Comparison of ENCODE assay signal across 27 cellular contexts in the genomic region with DNA sequence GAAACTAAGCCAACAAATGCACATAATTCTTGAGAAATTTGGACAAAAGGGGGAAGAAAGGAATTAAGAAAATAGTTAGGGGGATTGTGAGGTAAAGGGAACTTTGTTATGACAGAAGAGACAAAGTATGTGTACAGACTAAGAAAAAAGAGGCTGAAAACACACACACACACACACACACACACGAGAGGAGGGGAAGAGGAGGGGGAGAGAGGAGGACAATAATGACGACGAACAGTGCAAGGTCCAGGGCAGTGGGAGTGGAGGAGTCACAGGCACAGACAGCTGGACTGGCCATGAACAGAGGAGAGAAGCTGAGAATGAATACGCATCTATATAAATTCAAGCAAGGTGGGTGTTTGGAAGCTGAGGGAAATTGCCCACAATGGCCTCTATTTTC. TPM values are rescaled to one million over a fixed set of nuclear protein-coding genes. Genes with fewer than 3 reads are reported as not detected.
DNase-seq lines count a peak whose midpoint lies in the region; ATAC-seq, FAIRE-seq and TF ChIP-seq lines count a peak whose summit lies in the region.
"Had no signal": no experiment of that assay in that cellular context is flagged by ENCODE, and none has a peak within 500 bp of the region (broad histone marks: within the 10 kb centered on the region; RNA-seq: fewer than 3 reads in every experiment).

No MANE protein-coding gene starts in this region.

- H3K36me3 Mint-ChIP-seq in H9 (ENCODE audit: insufficient read depth in 1 of 3, low read depth in 3 of 3) = peaks cover 7 to 77% (median 54%) of the 10 kb centered on the region in 3 experiments; a peak in 5 of 7 replicates

- H3K27ac ChIP-seq in H9 (ENCODE audit: insufficient read length, low read depth, low read length) = no peak overlapping the region
- H3K27ac ChIP-seq in endothelial cell of umbilical vein (ENCODE audit: insufficient read depth, low read depth, low read length) = no peak overlapping the region
- peak overlapping the region; percentile 62 for H3K27ac ChIP-seq in HepG2 (ENCODE audit: extremely low read length, insufficient read depth, low read length)
- H3K27ac ChIP-seq in transverse colon = no peak overlapping the region
- H3K27ac ChIP-seq: SJCRH30 had no signal

- no peak overlapping the region for H3K4me2 ChIP-seq in H9 (ENCODE audit: insufficient read depth, insufficient read length, low read length)
- H3K4me2 ChIP-seq in endothelial cell of umbilical vein (ENCODE audit: insufficient read depth, low read length) = no peak overlapping the region
- H3K4me2 ChIP-seq in HepG2 (ENCODE audit: low read depth, low read length) = peak overlapping the region; percentile 72

- DNase-seq in H9 (no peak), endothelial cell of umbilical vein (ENCODE audit: low read depth, low spot score) (no peak), HepG2 (ENCODE audit: low spot score) (peak; percentile 94), transverse colon (peak; percentile 40), NCI-H345 (lab: John Stamatoyannopoulos, UW) (no peak)
- no peak for DNase-seq in activated naive CD4-positive, alpha-beta T cell (lab: John Stamatoyannopoulos, UW)
- DNase-seq: 8988T; ACHN; BE2C; Calu3; CD8-positive, alpha-beta memory T cell; KG1; MG63; NCI-H1105 treated with DMSO at 0.1 percent for 48 hours; NCI-H146; NCI-H1930; NCI-H2107; NCI-H446; NCI-H524 treated with DMSO at 0.1 percent for 48 hours; NCI-H774; PC-3; SJCRH30 had no signal

- in situ Hi-C loops in HepG2 (cut with HindIII; ENCODE audit: extremely low pct_ligation_motif_present, low pct_unique_long_range_greater_than_20kb) = no loop called here
- in situ Hi-C loops in transverse colon (cut with MboI; ENCODE audit: low pct_ligation_motif_present in 1 of 4, low pct_unique_long_range_greater_than_20kb in 1 of 4, low sequenced_read_pairs in 3 of 4) = no loop called here

- no peak overlapping the region for H2BK12ac ChIP-seq in H9 (ENCODE audit: insufficient read length, low read depth, low read length)

- H4K5ac ChIP-seq in H9 (ENCODE audit: insufficient read length, low read depth, low read length) = no peak overlapping the region

- no peak overlapping the region for H4K8ac ChIP-seq in H9 (replicated peaks; ENCODE audit: insufficient read length, low read depth, low read length)

- TF ChIP-seq POLR2A in endothelial cell of umbilical vein (IDR thresholded peaks at IDR 0.05; ENCODE audit: low read depth, low read length) (no peak), HepG2 (IDR thresholded peaks at IDR 0.05; ENCODE audit: insufficient read depth in 1 of 2, low read depth in 2 of 2, low read length in 2 of 2) (0 out of 4 replicates have a peak, but pooled peaks of 1 of the 2 experiments have one; percentile 37), transverse colon (IDR thresholded peaks at IDR 0.05) (no peak)

- H3K23ac ChIP-seq in H9 (ENCODE audit: insufficient read length, low read depth, low read length) = no peak overlapping the region

- ATAC-seq in HepG2 (peak; percentile 96), SK-N-SH treated with all-trans-retinoic acid at 6 μM for 48 hours (no peak)
- ATAC-seq: PC-3, Right ventricle myocardium inferior had no signal

- H2BK20ac ChIP-seq in H9 (ENCODE audit: low read depth, low read length, poor library complexity, severe bottlenecking) = no peak overlapping the region

- no peaks in the 10 kb centered on the region for H3K4me1 Mint-ChIP-seq in H9
- H3K4me1 Mint-ChIP-seq: CD14-positive monocyte; CD8-positive, alpha-beta memory T cell had no signal

- no peak overlapping the region for H3K9ac ChIP-seq in H9 (ENCODE audit: extremely low read depth, insufficient read length, low read length)
- H3K9ac ChIP-seq in endothelial cell of umbilical vein (replicated peaks; ENCODE audit: extremely low read depth, insufficient read depth, low read length) = no peak overlapping the region
- peak overlapping the region; percentile 46 for H3K9ac ChIP-seq in HepG2 (ENCODE audit: insufficient read depth, low read depth, low read length)

- no CpG with 5 or more reads among the region's 4 CpGs for WGBS in H9 (ENCODE audit: extremely low coverage, insufficient read length, low lambda C conversion rate)
- 7% methylated on average over 4 of the region's 4 CpGs for WGBS in HepG2 (ENCODE audit: low lambda C conversion rate)
- WGBS in transverse colon (ENCODE audit: low coverage in 1 of 2), 2 donors = 38 to 51% methylated on average over 4 of the region's 4 CpGs

- H3K36me3 ChIP-seq in endothelial cell of umbilical vein (ENCODE audit: control insufficient read depth in 2 of 2, extremely low read depth in 1 of 2, insufficient read depth in 2 of 2, low read length in 2 of 2) (peaks cover 8 to 9% of the 10 kb centered on the region in 2 experiments), HepG2 (replicated peaks in 1 of 2; ENCODE audit: control insufficient read depth in 1 of 2, insufficient read depth in 2 of 2, low read length in 2 of 2) (peaks cover 6 to 24% of the 10 kb centered on the region in 2 experiments), transverse colon (peaks cover 0 to 23% (median 5%) of the 10 kb centered on the region in 4 donors)

- H3K56ac ChIP-seq in H9 (ENCODE audit: insufficient read length, low read depth, low read length) = no peak overlapping the region

- no peaks in the 10 kb centered on the region for H3K27me3 ChIP-seq in H9 (ENCODE audit: insufficient read depth, low read length)
- no peaks in the 10 kb centered on the region for H3K27me3 ChIP-seq in endothelial cell of umbilical vein (ENCODE audit: control insufficient read depth in 2 of 2, insufficient read depth in 2 of 2, low read length in 2 of 2)
- no peaks in the 10 kb centered on the region for H3K27me3 ChIP-seq in HepG2 (ENCODE audit: control insufficient read depth in 1 of 2, insufficient read depth in 2 of 2, low read length in 2 of 2)
- no peaks in the 10 kb centered on the region for H3K27me3 ChIP-seq in transverse colon
- H3K27me3 ChIP-seq: BE2C, MG63, SJCRH30 had no signal

- H3K27ac Mint-ChIP-seq in H9 = peak overlapping the region in 2 of 3 experiments; percentile 3 to 49; a peak in 2 of 7 replicates
- H3K27ac Mint-ChIP-seq: CD14-positive monocyte had no signal

- no peak overlapping the region for H2AFZ ChIP-seq in H9 (ENCODE audit: low read length)
- H2AFZ ChIP-seq in endothelial cell of umbilical vein (ENCODE audit: low read depth, low read length) = no peak overlapping the region
- H2AFZ ChIP-seq in HepG2 (ENCODE audit: low read length) = peak overlapping the region; percentile 55

- BruUV-seq in endothelial cell of umbilical vein (replicated peaks; lab: Mats Ljungman, UMichigan) (no TSS peak), HepG2 (replicated peaks; lab: Mats Ljungman, UMichigan) (no TSS peak)

- H3K9me3 Mint-ChIP-seq in H9 = no peaks in the 10 kb centered on the region
- H3K9me3 Mint-ChIP-seq: CD14-positive monocyte; CD8-positive, alpha-beta memory T cell had no signal

- H2BK120ac ChIP-seq in H9 (ENCODE audit: low read depth, low read length, poor library complexity, severe bottlenecking) = no peak overlapping the region

- H3K79me2 ChIP-seq in H9 (ENCODE audit: insufficient read depth, low read length) (no peaks in the 10 kb centered on the region), endothelial cell of umbilical vein (ENCODE audit: control insufficient read depth, insufficient read depth, low read length) (no peaks in the 10 kb centered on the region), HepG2 (ENCODE audit: insufficient read depth, low read length) (no peaks in the 10 kb centered on the region)

- POLR2A ChIA-PET in endothelial cell of umbilical vein (lab: Charles Lee) = no interaction called here
- POLR2A ChIA-PET in HepG2 (lab: Yijun Ruan, JAX) = interaction anchor here (0.6 to 1.9 kb wide), 8 partner anchors 10 to 1289 kb away, joined by 3 to 8 read pairs (median 3); a partner anchor contains a TSS

- CTCF ChIA-PET in endothelial cell of umbilical vein (lab: Charles Lee) (interaction anchor here (0.9 to 2.3 kb wide), 2 partner anchors 212 to 291 kb away, joined by 3 to 8 read pairs; no protein-coding TSS in a partner anchor), HepG2 (lab: Yijun Ruan, JAX; ENCODE audit: low intra/inter-chr PET ratio, low total read pairs) (interaction anchor here (1.3 kb wide), 1 partner anchor 76 kb away, joined by 3 read pairs; no protein-coding TSS in a partner anchor)

- TF ChIP-seq CTCF in H9 (conservative IDR thresholded peaks at IDR 0.05) (no peak), endothelial cell of umbilical vein (IDR thresholded peaks at IDR 0.05; ENCODE audit: extremely low read depth in 1 of 2, insufficient read depth in 1 of 2, low read depth in 1 of 2, low read length in 2 of 2) (no peak), HepG2 (CRISPR knock-in tag; IDR thresholded peaks at IDR 0.05) (no peak), transverse colon (IDR thresholded peaks at IDR 0.05) (no peak)

- H4K20me1 ChIP-seq in H9 (ENCODE audit: control insufficient read depth, insufficient read depth, insufficient read length) = no peaks in the 10 kb centered on the region
- no peaks in the 10 kb centered on the region for H4K20me1 ChIP-seq in endothelial cell of umbilical vein (replicated peaks; ENCODE audit: control insufficient read depth, extremely low read depth, insufficient read depth, low read length)
- no peaks in the 10 kb centered on the region for H4K20me1 ChIP-seq in HepG2 (ENCODE audit: insufficient read depth, low read length)

- TF ChIP-seq RAD21 in HepG2 (CRISPR knock-in tag; IDR thresholded peaks at IDR 0.05) = no peak

- no peak overlapping the region for H2BK5ac ChIP-seq in H9 (ENCODE audit: insufficient read length, low read length)

- H3K23me2 ChIP-seq in H9 (ENCODE audit: insufficient read length, low read depth, low read length, poor library complexity, severe bottlenecking) = no peaks in the 10 kb centered on the region

- FAIRE-seq in endothelial cell of umbilical vein (lab: Jason Lieb, UNC) = peak; percentile 56
- FAIRE-seq in HepG2 (lab: Jason Lieb, UNC) = peak; percentile 91
- FAIRE-seq: H54 had no signal

- H3K9me1 ChIP-seq in endothelial cell of umbilical vein (replicated peaks; ENCODE audit: control insufficient read depth, extremely low read depth, insufficient read depth, low read length) = no peaks in the 10 kb centered on the region

- no peaks in the 10 kb centered on the region for H3K79me1 ChIP-seq in H9 (ENCODE audit: insufficient read depth, low read depth, low read length, poor library complexity, severe bottlenecking)

- H3T11ph ChIP-seq in H9 (ENCODE audit: low read length) = no peak overlapping the region

- H2BK15ac ChIP-seq in H9 (ENCODE audit: low read depth, low read length) = no peak overlapping the region

- H3K4me3 ChIP-seq in endothelial cell of umbilical vein (replicated peaks in 1 of 3; ENCODE audit: insufficient read depth in 1 of 3, low read depth in 1 of 3, low read length in 3 of 3) (no peak overlapping the region), HepG2 (replicated peaks in 1 of 3; ENCODE audit: insufficient read depth in 1 of 3, low read depth in 2 of 3, low read length in 3 of 3) (peak overlapping the region in 1 of 3 experiments; percentile 25; a peak in 1 of 6 replicates), transverse colon (no peak overlapping the region)
- H3K4me3 ChIP-seq: MG63, SJCRH30 had no signal

- TF ChIP-seq EP300 in HepG2 (IDR thresholded peaks at IDR 0.05; ENCODE audit: low read depth in 2 of 2, low read length in 2 of 2) (peak; percentile 56 to 62; a peak in 3 of 4 replicates), HepG2 (CRISPR knock-in tag; IDR thresholded peaks at IDR 0.05; ENCODE audit: borderline replicate concordance) (no peak), transverse colon (IDR thresholded peaks at IDR 0.05; ENCODE audit: low read depth) (no peak)

- intact Hi-C loops in endothelial cell of umbilical vein (cut with micrococcal nuclease) = no loop called here
- intact Hi-C loops in HepG2 (cut with micrococcal nuclease; ENCODE audit: unreplicated experiment) = loop anchor here (5.0 kb wide), 1 partner anchor 52 kb away; a partner anchor contains a TSS
- intact Hi-C loops in transverse colon (cut with DNase I; ENCODE audit: low total_unique reads) = no loop called here

- H4K91ac ChIP-seq in H9 (ENCODE audit: insufficient read length, low read depth, low read length) = no peak overlapping the region

- no peak overlapping the region for H3K18ac ChIP-seq in H9 (ENCODE audit: insufficient read length, low read depth, low read length)

- no peak overlapping the region for H3K4me3 Mint-ChIP-seq in H9
- H3K4me3 Mint-ChIP-seq: CD14-positive monocyte; CD8-positive, alpha-beta memory T cell had no signal

- no peak overlapping the region for H2AK5ac ChIP-seq in H9 (ENCODE audit: insufficient read length, low read length)

- H3K4me1 ChIP-seq in H9 (ENCODE audit: insufficient read depth, low read length) = no peaks in the 10 kb centered on the region
- no peaks in the 10 kb centered on the region for H3K4me1 ChIP-seq in endothelial cell of umbilical vein (ENCODE audit: control insufficient read depth, extremely low read depth, insufficient read depth, low read length)
- H3K4me1 ChIP-seq in HepG2 (ENCODE audit: insufficient read depth, low read length) = peaks cover 60% of the 10 kb centered on the region
- peaks cover 0 to 37% (median 17%) of the 10 kb centered on the region in 4 donors for H3K4me1 ChIP-seq in transverse colon
- H3K4me1 ChIP-seq: BE2C, SJCRH30 had no signal

- dilution Hi-C loops in endothelial cell of umbilical vein (cut with MboI; ENCODE audit: extremely low pct_ligation_motif_present, low sequenced_read_pairs) = no loop called here

- no peak overlapping the region for H3K14ac ChIP-seq in H9 (ENCODE audit: insufficient read depth, low read length)

- no peaks in the 10 kb centered on the region for H3K9me3 ChIP-seq in H9 (ENCODE audit: control insufficient read depth, low read depth, low read length)
- H3K9me3 ChIP-seq in endothelial cell of umbilical vein (replicated peaks; ENCODE audit: control insufficient read depth, insufficient read depth, low read length) = no peaks in the 10 kb centered on the region
- H3K9me3 ChIP-seq in HepG2 (ENCODE audit: low read length) = no peaks in the 10 kb centered on the region
- H3K9me3 ChIP-seq in transverse colon = no peaks in the 10 kb centered on the region
- H3K9me3 ChIP-seq: BE2C, MG63, SJCRH30 had no signal

- no peak overlapping the region for H3K4ac ChIP-seq in H9 (ENCODE audit: low read depth, low read length)

- no peaks in the 10 kb centered on the region for H3K27me3 Mint-ChIP-seq in H9 (ENCODE audit: low read depth)
- H3K27me3 Mint-ChIP-seq: CD8-positive, alpha-beta memory T cell had no signal

RNA-seq across cellular contexts. Expression of a gene that starts 44.6 kb away (rescaled TPM):
- total RNA-seq in H9 (2021) (25.2 and 27.0 TPM in 2 replicates), endothelial cell of umbilical vein (not detected in 2 replicates), HepG2 (2016; rRNA removed; fragmentation: Illumina TruSeq; extraction: Trizol) (3.6 and 5.6 TPM in 2 replicates), transverse colon (100 to 1,000 TPM; 113 to 381 (median 164) TPM)
- polyA plus RNA-seq in endothelial cell of umbilical vein (not detected in 2 replicates), HepG2 (2011; rRNA removed) (4.8 and 5.0 TPM in 2 replicates)
- polyA plus RNA-seq in endothelial cell of umbilical vein (2011; cell fraction: cytosol; rRNA removed) = 0.11 TPM in 1 of 2 replicates, not detected in the other
- 0.10 TPM in 1 of 2 replicates, not detected in the other for polyA plus RNA-seq in endothelial cell of umbilical vein (2011; cell fraction: nucleus; rRNA removed)
- 0.10 and 0.17 TPM in 2 replicates for polyA plus RNA-seq in endothelial cell of umbilical vein (2012)
- not detected in 2 replicates for polyA minus RNA-seq in endothelial cell of umbilical vein
- not detected for polyA minus RNA-seq in endothelial cell of umbilical vein (2011; cell fraction: cytosol; rRNA and poly(A)+ RNA removed)
- polyA minus RNA-seq in endothelial cell of umbilical vein (2011; cell fraction: nucleus; rRNA and poly(A)+ RNA removed) = 0.14 TPM in 1 of 2 replicates, not detected in the other
- total RNA-seq in HepG2 (2016; cell fraction: cytosol; rRNA removed; fragmentation: Illumina TruSeq; extraction: Trizol; ENCODE audit: low read depth) = 0.88 and 0.91 TPM in 2 replicates
- 3.1 and 5.2 TPM in 2 replicates for total RNA-seq in HepG2 (2016; cell fraction: insoluble cytoplasmic fraction; rRNA removed; fragmentation: Illumina TruSeq; extraction: Trizol)
- 1.8 and 2.1 TPM in 2 replicates for total RNA-seq in HepG2 (2016; cell fraction: membrane; rRNA removed; fragmentation: Illumina TruSeq; extraction: Trizol)
- 5.3 and 5.6 TPM in 2 replicates for total RNA-seq in HepG2 (2016; cell fraction: nucleus; rRNA removed; fragmentation: Illumina TruSeq; extraction: Trizol)
- polyA plus RNA-seq in HepG2 (2011; cell fraction: cytosol; rRNA removed) = 4.8 and 5.7 TPM in 2 replicates
- 4.2 TPM in 2 replicates for polyA plus RNA-seq in HepG2 (2011; cell fraction: nucleus; rRNA removed)
- 5.5 and 6.5 TPM in 2 replicates for polyA plus RNA-seq in HepG2 (2012)
- 0.61 and 0.77 TPM in 2 replicates for polyA plus RNA-seq in HepG2 (2016; cell fraction: cytosol; fragmentation: Illumina TruSeq; extraction: Trizol; ENCODE audit: low read depth)
- polyA plus RNA-seq in HepG2 (2016; cell fraction: insoluble cytoplasmic fraction; fragmentation: Illumina TruSeq; extraction: Trizol; ENCODE audit: low read depth) = 4.0 and 4.4 TPM in 2 replicates
- polyA plus RNA-seq in HepG2 (2016; cell fraction: membrane; fragmentation: Illumina TruSeq; extraction: Trizol; ENCODE audit: low read depth) = 1.1 and 1.4 TPM in 2 replicates
- 9.4 and 10.1 TPM in 2 replicates for polyA plus RNA-seq in HepG2 (2016; cell fraction: nucleus; fragmentation: Illumina TruSeq; extraction: Trizol; ENCODE audit: insufficient read depth, low read depth)
- 10.3 TPM in 1 of 2 replicates, not detected in the other for polyA minus RNA-seq in HepG2 (2011; rRNA and poly(A)+ RNA removed; ENCODE audit: low replicate concordance)
- 2.8 and 3.6 TPM in 2 replicates for polyA minus RNA-seq in HepG2 (2011; cell fraction: cytosol; rRNA and poly(A)+ RNA removed)
- polyA minus RNA-seq in HepG2 (2011; cell fraction: nucleus; rRNA and poly(A)+ RNA removed) = 6.2 and 7.7 TPM in 2 replicates
- total RNA-seq: CD8-positive, alpha-beta memory T cell; Right ventricle myocardium inferior; RPMI7951 had no signal
- polyA plus RNA-seq: CD8-positive, alpha-beta memory T cell had no signal

RNA-seq across cellular contexts. Expression of a gene that starts 54.0 kb away (rescaled TPM):
- 19.3 and 23.2 TPM in 2 replicates for total RNA-seq in H9 (2021)
- total RNA-seq in endothelial cell of umbilical vein = 8.0 and 8.2 TPM in 2 replicates
- 3.7 and 4.1 TPM in 2 replicates for polyA plus RNA-seq in endothelial cell of umbilical vein
- 3.8 and 4.2 TPM in 2 replicates for polyA plus RNA-seq in endothelial cell of umbilical vein (2011; cell fraction: cytosol; rRNA removed)
- 13.0 and 14.1 TPM in 2 replicates for polyA plus RNA-seq in endothelial cell of umbilical vein (2011; cell fraction: nucleus; rRNA removed)
- polyA plus RNA-seq in endothelial cell of umbilical vein (2012) = 5.1 and 5.4 TPM in 2 replicates
- polyA minus RNA-seq in endothelial cell of umbilical vein = 19.5 and 25.9 TPM in 2 replicates
- 15.1 TPM for polyA minus RNA-seq in endothelial cell of umbilical vein (2011; cell fraction: cytosol; rRNA and poly(A)+ RNA removed)
- 12.3 and 17.3 TPM in 2 replicates for polyA minus RNA-seq in endothelial cell of umbilical vein (2011; cell fraction: nucleus; rRNA and poly(A)+ RNA removed)
- total RNA-seq in HepG2 (2016; rRNA removed; fragmentation: Illumina TruSeq; extraction: Trizol) = 8.9 and 9.6 TPM in 2 replicates
- total RNA-seq in HepG2 (2016; cell fraction: cytosol; rRNA removed; fragmentation: Illumina TruSeq; extraction: Trizol; ENCODE audit: low read depth) = 11.8 and 13.6 TPM in 2 replicates
- total RNA-seq in HepG2 (2016; cell fraction: insoluble cytoplasmic fraction; rRNA removed; fragmentation: Illumina TruSeq; extraction: Trizol) = 8.2 and 9.0 TPM in 2 replicates
- total RNA-seq in HepG2 (2016; cell fraction: membrane; rRNA removed; fragmentation: Illumina TruSeq; extraction: Trizol) = 7.0 and 7.7 TPM in 2 replicates
- 10.5 and 11.4 TPM in 2 replicates for total RNA-seq in HepG2 (2016; cell fraction: nucleus; rRNA removed; fragmentation: Illumina TruSeq; extraction: Trizol)
- 8.9 and 13.8 TPM in 2 replicates for polyA plus RNA-seq in HepG2 (2011; rRNA removed)
- 6.1 and 9.0 TPM in 2 replicates for polyA plus RNA-seq in HepG2 (2011; cell fraction: cytosol; rRNA removed)
- polyA plus RNA-seq in HepG2 (2011; cell fraction: nucleus; rRNA removed) = 10.8 and 14.3 TPM in 2 replicates
- polyA plus RNA-seq in HepG2 (2012) = 5.4 and 5.8 TPM in 2 replicates
- polyA plus RNA-seq in HepG2 (2016; cell fraction: cytosol; fragmentation: Illumina TruSeq; extraction: Trizol; ENCODE audit: low read depth) = 0.49 and 0.51 TPM in 2 replicates
- polyA plus RNA-seq in HepG2 (2016; cell fraction: insoluble cytoplasmic fraction; fragmentation: Illumina TruSeq; extraction: Trizol; ENCODE audit: low read depth) = 4.9 and 5.3 TPM in 2 replicates
- polyA plus RNA-seq in HepG2 (2016; cell fraction: membrane; fragmentation: Illumina TruSeq; extraction: Trizol; ENCODE audit: low read depth) = 0.70 and 0.99 TPM in 2 replicates
- 10.8 and 11.1 TPM in 2 replicates for polyA plus RNA-seq in HepG2 (2016; cell fraction: nucleus; fragmentation: Illumina TruSeq; extraction: Trizol; ENCODE audit: insufficient read depth, low read depth)
- 27.4 and 35.4 TPM in 2 replicates for polyA minus RNA-seq in HepG2 (2011; rRNA and poly(A)+ RNA removed; ENCODE audit: low replicate concordance)
- polyA minus RNA-seq in HepG2 (2011; cell fraction: cytosol; rRNA and poly(A)+ RNA removed) = 14.7 and 18.3 TPM in 2 replicates
- polyA minus RNA-seq in HepG2 (2011; cell fraction: nucleus; rRNA and poly(A)+ RNA removed) = 23.0 and 30.5 TPM in 2 replicates
- 10 to 100 TPM; 50.5 to 98.4 (median 89.6) TPM for total RNA-seq in transverse colon

Comparison
In these comparisons a context has a peak if more than half of its experiments do, and no peak if none do; other contexts are left out.
1. DNase-seq: peak in HepG2 (single experiment) and transverse colon (single experiment); none in H9 (single experiment), endothelial cell of umbilical vein (single experiment), activated naive CD4-positive, alpha-beta T cell (0 of 4) and NCI-H345 (single experiment).